In the genomic region with DNA sequence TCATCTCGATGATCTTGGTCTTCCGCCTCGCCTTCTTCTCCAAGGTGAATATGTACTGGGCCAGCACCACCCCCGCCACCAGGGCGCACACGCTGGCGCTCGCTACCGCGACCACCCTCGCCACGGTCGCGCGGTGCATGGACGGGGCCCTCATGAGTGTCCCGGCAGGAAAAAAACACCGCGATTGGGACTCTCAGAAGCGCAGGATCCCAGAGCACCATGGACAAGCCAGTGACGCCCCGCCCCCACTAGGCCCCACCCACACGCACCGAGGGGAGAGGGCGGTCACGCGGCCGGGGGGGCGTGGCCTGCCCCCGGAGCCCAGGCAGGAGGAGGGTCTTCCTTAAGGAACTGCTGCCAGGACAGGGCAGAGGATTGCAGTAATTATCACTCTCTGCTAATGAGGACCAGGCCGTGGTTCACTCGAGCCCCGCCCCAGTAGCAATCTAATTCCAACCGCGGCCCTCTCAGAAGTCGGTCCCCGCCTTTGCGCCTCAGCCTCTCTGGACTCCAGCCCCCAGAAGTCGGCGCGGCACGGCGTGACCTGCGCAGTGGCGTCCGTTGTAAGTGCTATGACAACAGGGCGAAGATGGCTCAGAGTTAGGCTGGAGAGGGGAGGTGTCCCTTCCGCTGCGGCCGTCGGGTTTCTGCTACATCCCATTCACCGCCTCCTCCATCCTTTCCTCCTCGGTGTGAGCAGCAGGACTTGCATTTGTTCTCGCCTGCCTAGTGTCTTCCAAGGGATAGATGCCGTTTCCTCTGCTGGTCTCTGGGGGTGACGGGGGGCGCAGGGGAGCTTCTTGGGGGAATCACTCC, we compare ENCODE assay signal across 8 cellular contexts. TPM values are rescaled to one million over a fixed set of nuclear protein-coding genes. Genes with fewer than 3 reads are reported as not detected.
DNase-seq lines count a peak whose midpoint lies in the region; ATAC-seq and TF ChIP-seq lines count a peak whose summit lies in the region.

BBS9 (plus strand) TSS at position 575 of the 816 bp plus-strand sequence. CDS start 16,689 bp downstream, outside the sequence.

- H2AFZ ChIP-seq in PC-9, result peak within 1 kb of the TSS; percentile 97

- peak within 1 kb of the TSS; percentile 58 for H3K4me3 ChIP-seq in PC-9
- peak within 1 kb of the TSS; percentile 81 for H3K4me3 ChIP-seq in mucosa of stomach (ENCODE audit: low read length)

- no peak for TF ChIP-seq CTCF in PC-9 (conservative IDR thresholded peaks at IDR 0.05)

- H3K4me1 ChIP-seq in PC-9 (replicated peaks; ENCODE audit: insufficient read depth) (peaks cover 9% of the 10 kb centered on the region; the same call in 1 of the 2 replicates), mucosa of stomach (ENCODE audit: control insufficient read depth, insufficient read depth, low read length) (no peaks in the 10 kb centered on the region)

- no peaks in the 10 kb centered on the region for H3K79me2 ChIP-seq in PC-9 (ENCODE audit: low read depth)

- H3K9ac ChIP-seq in mucosa of stomach (ENCODE audit: low read length), result peak within 1 kb of the TSS; percentile 76

- peak within 1 kb of the TSS; percentile 71 for H3K4me2 ChIP-seq in PC-9

- peak; percentile 97 for DNase-seq in DMS79 treated with DMSO at 0.1 percent for 48 hours (lab: John Stamatoyannopoulos, UW)
- peak; percentile 98 for DNase-seq in KBM-7
- DNase-seq in PC-9, result peak; percentile 92 to 95
- peak; percentile 83 for DNase-seq in activated T-cell treated with anti-CD3 and anti-CD28 coated beads, Interleukin-2, amount 50 U/mL, for 4 hours
- DNase-seq in stimulated activated CD8-positive, alpha-beta memory T cell treated with anti-CD3 and anti-CD28 coated beads, Interleukin-4, amount 100 ng/mL, for 48 hours, result peak; percentile 93

- H3K27me3 ChIP-seq in PC-9 (ENCODE audit: insufficient read depth, low read depth) (no peaks in the 10 kb centered on the region), mucosa of stomach (ENCODE audit: control insufficient read depth, insufficient read depth, low read length) (no peaks in the 10 kb centered on the region)

- no TSS peak for BruUV-seq in PC-9 (replicated peaks; lab: Mats Ljungman, UMichigan)

- ATAC-seq in GM21723 (IDR thresholded peaks at IDR 0.05; ENCODE audit: unreplicated experiment) (peak; percentile 100), esophagus mucosa (peak; percentile 99)
- peak; percentile 99 for ATAC-seq in activated T-cell treated with anti-CD3 and anti-CD28 coated beads, Interleukin-2, amount 50 U/mL, for 4 hours

- no peaks in the 10 kb centered on the region for H3K9me2 ChIP-seq in PC-9 (ENCODE audit: insufficient read depth)

- H3K9me3 Mint-ChIP-seq in activated T-cell treated with anti-CD3 and anti-CD28 coated beads, Interleukin-2, amount 50 U/mL, for 4 hours, result no peaks in the 10 kb centered on the region

- no peaks in the 10 kb centered on the region for H4K20me1 ChIP-seq in PC-9 (ENCODE audit: insufficient read depth)

- no peaks in the 10 kb centered on the region for H3K36me3 Mint-ChIP-seq in activated T-cell treated with anti-CD3 and anti-CD28 coated beads, Interleukin-2, amount 50 U/mL, for 4 hours (ENCODE audit: insufficient read depth)

- POLR2A ChIA-PET in PC-9 (lab: Charles Lee; ENCODE audit: unreplicated experiment), result no interaction called here

- no peaks in the 10 kb centered on the region for H3K27me3 Mint-ChIP-seq in activated T-cell treated with anti-CD3 and anti-CD28 coated beads, Interleukin-2, amount 50 U/mL, for 4 hours (ENCODE audit: low read depth)

- H3K27ac ChIP-seq in PC-9, result no peak within 1 kb of the TSS

- peaks cover 24% of the 10 kb centered on the region for H3K4me1 Mint-ChIP-seq in activated T-cell treated with anti-CD3 and anti-CD28 coated beads, Interleukin-2, amount 50 U/mL, for 4 hours (ENCODE audit: low read depth)

- in situ Hi-C loops in KBM-7 (cut with MboI; ENCODE audit: low pct_unique_long_range_greater_than_20kb, low sequenced_read_pairs), result no loop called here

- no peaks in the 10 kb centered on the region for H3F3A ChIP-seq in PC-9 (ENCODE audit: insufficient read depth, low read depth)

- CTCF ChIA-PET in PC-9 (lab: Charles Lee), result no interaction called here

- peak within 1 kb of the TSS; percentile 98 for H3K4me3 Mint-ChIP-seq in activated T-cell treated with anti-CD3 and anti-CD28 coated beads, Interleukin-2, amount 50 U/mL, for 4 hours

- H3K9me3 ChIP-seq in PC-9 (ENCODE audit: insufficient read depth, low read depth), result no peaks in the 10 kb centered on the region
- H3K9me3 ChIP-seq in mucosa of stomach (ENCODE audit: control insufficient read depth, low read length), result no peaks in the 10 kb centered on the region

- intact Hi-C loops in PC-9 (cut with micrococcal nuclease; ENCODE audit: unreplicated experiment), result loop anchor here (1.0 kb wide), 1 partner anchor 20 kb away; the partner anchor contains the start of gene RP9

- H3K36me3 ChIP-seq in PC-9 (ENCODE audit: low read depth) (no peaks in the 10 kb centered on the region), mucosa of stomach (ENCODE audit: control insufficient read depth, insufficient read depth, low read length) (no peaks in the 10 kb centered on the region)

RNA-seq across cellular contexts. Expression of gene BBS9, which starts in this region (rescaled TPM):
- total RNA-seq in PC-9 (2021) (12.4 and 13.1 TPM in 2 replicates), esophagus mucosa (8.8 TPM)
- total RNA-seq in activated T-cell treated with anti-CD3 and anti-CD28 coated beads, Interleukin-2, amount 50 U/mL, for 4 hours, result 1 to 10 TPM; 4.1 to 5.0 (median 4.5) TPM
